In genomic region chrX:155071694-155072215, GRCh38 we compare ENCODE assay signal across 6 cellular contexts. TPM values are rescaled to one million over a fixed set of nuclear protein-coding genes. Genes with fewer than 3 reads are reported as not detected.
DNase-seq lines count a peak whose midpoint lies in the region; ATAC-seq and TF ChIP-seq lines count a peak whose summit lies in the region.

No MANE protein-coding gene starts in this region.

- peak overlapping the region; percentile 83 for H3K4me3 ChIP-seq in HAP-1
- peak overlapping the region; percentile 28 for H3K4me3 ChIP-seq in mucosa of descending colon

- H3K9me3 ChIP-seq in HAP-1, result no peaks in the 10 kb centered on the region
- H3K9me3 ChIP-seq in mucosa of descending colon, result no peaks in the 10 kb centered on the region

- peaks cover 8% of the 10 kb centered on the region for H3K4me1 ChIP-seq in HAP-1
- H3K4me1 ChIP-seq in mucosa of descending colon (ENCODE audit: low read depth), result peaks cover 5% of the 10 kb centered on the region

- peak overlapping the region; percentile 94 for H3K4me3 Mint-ChIP-seq in activated naive CD8-positive, alpha-beta T cell treated with anti-CD3 and anti-CD28 coated beads, Interleukin-2, amount 10 ng/mL, durations not matched to agents 7 days and 5 days

- POLR2A ChIA-PET in activated naive CD8-positive, alpha-beta T cell treated with anti-CD3 and anti-CD28 coated beads, Interleukin-2, amount 10 ng/mL, durations not matched to agents 7 days and 5 days (lab: Charles Lee), result interaction anchor here (1.0 kb wide), 1 partner anchor 15 kb away, joined by 3 read pairs; no protein-coding TSS in a partner anchor

- DNase-seq in AML-193 (lab: John Stamatoyannopoulos, UW), result peak; percentile 31 to 41
- DNase-seq in HAP-1 (ENCODE audit: low spot score in 2 of 2), result no peak
- no peak for DNase-seq in activated naive CD8-positive, alpha-beta T cell treated with anti-CD3 and anti-CD28 coated beads, Interleukin-2, amount 10 ng/mL, durations not matched to agents 7 days and 5 days
- DNase-seq in mucosa of descending colon, result no peak

- in situ Hi-C loops in HAP-1 (cut with MboI; ENCODE audit: low sequenced_read_pairs), result loop anchor here (25.0 kb wide), 1 partner anchor 309 kb away; the partner anchor contains the start of genes DKC1 and GAB3

- H3K36me3 Mint-ChIP-seq in activated naive CD8-positive, alpha-beta T cell treated with anti-CD3 and anti-CD28 coated beads, Interleukin-2, amount 10 ng/mL, durations not matched to agents 7 days and 5 days, result peaks cover 11% of the 10 kb centered on the region

- ATAC-seq in activated naive CD8-positive, alpha-beta T cell treated with anti-CD3 and anti-CD28 coated beads, Interleukin-2, amount 10 ng/mL, durations not matched to agents 7 days and 5 days (ENCODE audit: low read depth), result no peak
- ATAC-seq in mucosa of descending colon (peak; percentile 16), GM18505 (IDR thresholded peaks at IDR 0.05; ENCODE audit: unreplicated experiment) (no peak), GM18502 (IDR thresholded peaks at IDR 0.05; ENCODE audit: poor library complexity, unreplicated experiment) (no peak)

- H3K27me3 Mint-ChIP-seq in activated naive CD8-positive, alpha-beta T cell treated with anti-CD3 and anti-CD28 coated beads, Interleukin-2, amount 10 ng/mL, durations not matched to agents 7 days and 5 days, result no peaks in the 10 kb centered on the region

- H3K27ac Mint-ChIP-seq in activated naive CD8-positive, alpha-beta T cell treated with anti-CD3 and anti-CD28 coated beads, Interleukin-2, amount 10 ng/mL, durations not matched to agents 7 days and 5 days, result peak overlapping the region; percentile 92

- no peak for TF ChIP-seq CTCF in mucosa of descending colon (IDR thresholded peaks at IDR 0.05)

- intact Hi-C loops in mucosa of descending colon (cut with DNase I, micrococcal nuclease), result no loop called here

- H3K4me1 Mint-ChIP-seq in activated naive CD8-positive, alpha-beta T cell treated with anti-CD3 and anti-CD28 coated beads, Interleukin-2, amount 10 ng/mL, durations not matched to agents 7 days and 5 days, result peaks cover 35% of the 10 kb centered on the region

- H3K36me3 ChIP-seq in HAP-1 (replicated peaks), result peaks cover 33% of the 10 kb centered on the region
- H3K36me3 ChIP-seq in mucosa of descending colon (ENCODE audit: low read depth), result no peaks in the 10 kb centered on the region

- no peaks in the 10 kb centered on the region for H3K27me3 ChIP-seq in HAP-1 (ENCODE audit: low read depth)

- H3K9me3 Mint-ChIP-seq in activated naive CD8-positive, alpha-beta T cell treated with anti-CD3 and anti-CD28 coated beads, Interleukin-2, amount 10 ng/mL, durations not matched to agents 7 days and 5 days, result no peaks in the 10 kb centered on the region

- TF ChIP-seq POLR2A in GM18505 (IDR thresholded peaks at IDR 0.05; ENCODE audit: borderline replicate concordance, extremely low read depth, insufficient read depth, insufficient read length), result no peak

RNA-seq across cellular contexts. Expression of gene BRCC3, which starts 0.4 kb away (rescaled TPM):
- 10 to 100 TPM; 25.0 to 26.0 TPM for total RNA-seq in activated naive CD8-positive, alpha-beta T cell treated with anti-CD3 and anti-CD28 coated beads, Interleukin-2, amount 10 ng/mL, durations not matched to agents 7 days and 5 days
- 10 to 100 TPM; 28.5 to 35.7 (median 32.0) TPM for total RNA-seq in mucosa of descending colon

RNA-seq across cellular contexts. Expression of gene CMC4, which starts 0.8 kb away (rescaled TPM):
- 1 to 10 TPM; 6.7 to 7.5 TPM for total RNA-seq in activated naive CD8-positive, alpha-beta T cell treated with anti-CD3 and anti-CD28 coated beads, Interleukin-2, amount 10 ng/mL, durations not matched to agents 7 days and 5 days
- 1 to 10 TPM; 1.9 to 5.2 (median 4.8) TPM for total RNA-seq in mucosa of descending colon

RNA-seq across cellular contexts. Expression of gene MTCP1, which starts 0.8 kb away (rescaled TPM):
- total RNA-seq in activated naive CD8-positive, alpha-beta T cell treated with anti-CD3 and anti-CD28 coated beads, Interleukin-2, amount 10 ng/mL, durations not matched to agents 7 days and 5 days, result 10 to 100 TPM; 24.5 TPM
- total RNA-seq in mucosa of descending colon, result 10 to 100 TPM; 11.7 to 22.3 (median 20.1) TPM

RNA-seq across cellular contexts. Expression of gene FUNDC2, which starts 45.1 kb away (rescaled TPM):
- total RNA-seq in activated naive CD8-positive, alpha-beta T cell treated with anti-CD3 and anti-CD28 coated beads, Interleukin-2, amount 10 ng/mL, durations not matched to agents 7 days and 5 days, result 10 to 100 TPM; 44.3 to 47.4 TPM
- total RNA-seq in mucosa of descending colon, result 10 to 100 TPM; 48.9 to 92.8 (median 53.3) TPM

RNA-seq across cellular contexts. Expression of gene F8, which starts 49.2 kb away (rescaled TPM):
- total RNA-seq in activated naive CD8-positive, alpha-beta T cell treated with anti-CD3 and anti-CD28 coated beads, Interleukin-2, amount 10 ng/mL, durations not matched to agents 7 days and 5 days, result 1 to 10 TPM; 6.8 to 7.8 TPM
- 10 to 100 TPM in 1 of 3 donors, 1 to 10 TPM in 2; 2.8 to 14.0 (median 5.4) TPM for total RNA-seq in mucosa of descending colon

Comparison
In these comparisons a context has a peak if more than half of its experiments do, and no peak if none do; other contexts are left out.
1. DNase-seq: peak in AML-193 (2 of 2); none in HAP-1 (0 of 2), activated naive CD8-positive, alpha-beta T cell treated with anti-CD3 and anti-CD28 coated beads, Interleukin-2, amount 10 ng/mL, durations not matched to agents 7 days and 5 days (single experiment) and mucosa of descending colon (0 of 3).